8 cellular contexts compared by ENCODE assay signal in the genomic region with DNA sequence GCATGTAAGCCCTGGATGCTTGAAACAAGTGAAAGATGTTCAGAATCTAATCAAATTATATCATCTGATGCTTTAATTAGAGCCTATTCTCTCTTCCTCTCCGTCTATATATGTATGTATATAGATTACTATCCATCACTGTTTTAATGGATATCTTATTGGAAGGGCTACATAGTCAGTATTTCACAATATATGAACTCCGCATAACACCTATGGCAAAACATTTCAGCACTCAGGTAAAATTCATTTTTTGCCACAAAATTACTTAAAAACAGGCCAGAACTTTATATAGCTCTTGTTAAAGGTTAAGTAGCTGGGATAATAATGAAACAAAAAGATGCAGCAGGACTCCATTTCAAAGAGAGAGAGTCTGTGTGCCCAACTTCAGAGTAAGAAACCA. TPM values are rescaled to one million over a fixed set of nuclear protein-coding genes. Genes with fewer than 3 reads are reported as not detected.
DNase-seq lines count a peak whose midpoint lies in the region; ATAC-seq and TF ChIP-seq lines count a peak whose summit lies in the region.

No MANE protein-coding gene starts in this region.

- TF ChIP-seq CTCF in A673 (conservative IDR thresholded peaks at IDR 0.05; ENCODE audit: low read depth, low read length) (no peak), DND-41 (IDR thresholded peaks at IDR 0.05; ENCODE audit: borderline replicate concordance, extremely low read depth, low read length, poor library complexity, severe bottlenecking) (no peak), neural crest cell (conservative IDR thresholded peaks at IDR 0.05) (no peak)

- BruUV-seq in A673 (replicated peaks; lab: Mats Ljungman, UMichigan) = no TSS peak

- H3K4me3 ChIP-seq in A673 (ENCODE audit: low read depth, low read length, poor library complexity, severe bottlenecking) (no peak overlapping the region), DND-41 (ENCODE audit: low read depth in 1 of 2, low read length in 2 of 2) (no peak overlapping the region), HAP-1 (no peak overlapping the region)

- peak overlapping the region; percentile 87 for H3K4me2 ChIP-seq in DND-41 (ENCODE audit: insufficient read depth, low read length)

- ATAC-seq in DND-41 (ENCODE audit: insufficient read depth, low read depth) (no peak), HG02885 (IDR thresholded peaks at IDR 0.05; ENCODE audit: poor library complexity, unreplicated experiment) (no peak), GM21825 (IDR thresholded peaks at IDR 0.05; ENCODE audit: unreplicated experiment) (no peak)
- ATAC-seq in activated T-helper 17 cell treated with anti-CD3 and anti-CD28 coated beads, Interleukin-2, amount 50 U/mL, for 72 hours (replicated peaks) = no peak

- H3K36me3 ChIP-seq in A673 (ENCODE audit: insufficient read depth, low read length, poor library complexity, severe bottlenecking) (peaks cover 9% of the 10 kb centered on the region), DND-41 (ENCODE audit: insufficient read depth, low read length) (peaks cover 25% of the 10 kb centered on the region), HAP-1 (replicated peaks) (peaks cover 12% of the 10 kb centered on the region)

- peaks cover 30% of the 10 kb centered on the region for H3K36me3 Mint-ChIP-seq in activated T-helper 17 cell treated with anti-CD3 and anti-CD28 coated beads, Interleukin-2, amount 50 U/mL, for 72 hours (ENCODE audit: low read depth)
- peaks cover 10% of the 10 kb centered on the region for H3K36me3 Mint-ChIP-seq in neural crest cell (ENCODE audit: low read depth)

- POLR2A ChIA-PET in A673 (lab: Charles Lee; ENCODE audit: low non-redundant PET) = no interaction called here

- H3K9me3 ChIP-seq in A673 (ENCODE audit: low read depth, low read length, poor library complexity, severe bottlenecking) (no peaks in the 10 kb centered on the region), DND-41 (ENCODE audit: insufficient read depth, low read length, severe bottlenecking) (no peaks in the 10 kb centered on the region), HAP-1 (no peaks in the 10 kb centered on the region)

- DNase-seq in A673 (ENCODE audit: low spot score) (no peak), DND-41 (no peak), neural crest cell (ENCODE audit: low read depth, low spot score) (no peak), NCI-H2081 treated with DMSO at 0.1 percent for 48 hours (lab: John Stamatoyannopoulos, UW) (no peak), HAP-1 (ENCODE audit: low spot score in 2 of 2) (no peak)

- H2AFZ ChIP-seq in DND-41 (ENCODE audit: low read depth, low read length) = peak overlapping the region; percentile 39; the same call in 1 of the 2 replicates

- H3K27ac ChIP-seq in A673 (ENCODE audit: low read depth, low read length, poor library complexity, severe bottlenecking) = peak overlapping the region; percentile 97
- no peak overlapping the region for H3K27ac ChIP-seq in DND-41 (ENCODE audit: low read length)

- CTCF ChIA-PET in A673 (lab: Charles Lee) = no interaction called here

- peaks cover 16% of the 10 kb centered on the region for H4K20me1 ChIP-seq in DND-41 (ENCODE audit: insufficient read depth, low read length)

- H3K9ac ChIP-seq in DND-41 (ENCODE audit: low read depth, low read length) = peak overlapping the region; percentile 89; the same call in 1 of the 2 replicates

- H3K27me3 ChIP-seq in A673 (replicated peaks; ENCODE audit: insufficient read depth, low read depth, low read length, poor library complexity) (no peaks in the 10 kb centered on the region), DND-41 (ENCODE audit: insufficient read depth, low read length, poor library complexity) (no peaks in the 10 kb centered on the region), HAP-1 (ENCODE audit: low read depth) (no peaks in the 10 kb centered on the region)

- intact Hi-C loops in A673 (cut with micrococcal nuclease; ENCODE audit: unreplicated experiment) = no loop called here

- H3K4me1 Mint-ChIP-seq in activated T-helper 17 cell treated with anti-CD3 and anti-CD28 coated beads, Interleukin-2, amount 50 U/mL, for 72 hours = peaks cover 8% of the 10 kb centered on the region
- H3K4me1 Mint-ChIP-seq in neural crest cell = peaks cover 35% of the 10 kb centered on the region

- no peaks in the 10 kb centered on the region for H3K9me3 Mint-ChIP-seq in activated T-helper 17 cell treated with anti-CD3 and anti-CD28 coated beads, Interleukin-2, amount 50 U/mL, for 72 hours
- H3K9me3 Mint-ChIP-seq in neural crest cell = no peaks in the 10 kb centered on the region

- H3K27ac Mint-ChIP-seq in activated T-helper 17 cell treated with anti-CD3 and anti-CD28 coated beads, Interleukin-2, amount 50 U/mL, for 72 hours = no peak overlapping the region
- no peak overlapping the region for H3K27ac Mint-ChIP-seq in neural crest cell (ENCODE audit: unreplicated experiment)

- H3K27me3 Mint-ChIP-seq in activated T-helper 17 cell treated with anti-CD3 and anti-CD28 coated beads, Interleukin-2, amount 50 U/mL, for 72 hours = no peaks in the 10 kb centered on the region
- no peaks in the 10 kb centered on the region for H3K27me3 Mint-ChIP-seq in neural crest cell (ENCODE audit: low read depth)

- H3K79me2 ChIP-seq in DND-41 (ENCODE audit: insufficient read depth, low read length) = peaks cover 29% of the 10 kb centered on the region

- peak overlapping the region; percentile 87 for H3K4me3 Mint-ChIP-seq in activated T-helper 17 cell treated with anti-CD3 and anti-CD28 coated beads, Interleukin-2, amount 50 U/mL, for 72 hours
- H3K4me3 Mint-ChIP-seq in neural crest cell = peak overlapping the region; percentile 90

- H3K4me1 ChIP-seq in A673 (ENCODE audit: insufficient read depth, low read length, poor library complexity, severe bottlenecking) = peaks cover 16% of the 10 kb centered on the region
- H3K4me1 ChIP-seq in DND-41 (ENCODE audit: insufficient read depth, low read length) = peaks cover 36% of the 10 kb centered on the region
- H3K4me1 ChIP-seq in HAP-1 = peaks cover 18% of the 10 kb centered on the region

- in situ Hi-C loops in HAP-1 (cut with MboI; ENCODE audit: low sequenced_read_pairs) = no loop called here

RNA-seq across cellular contexts. Expression of gene PJVK, which starts 1.2 kb away (rescaled TPM):
- total RNA-seq in A673 (2021) (1.9 and 2.3 TPM in 2 replicates), neural crest cell (5.8 and 6.2 TPM in 2 replicates)
- total RNA-seq in activated T-helper 17 cell treated with anti-CD3 and anti-CD28 coated beads, Interleukin-2, amount 50 U/mL, for 72 hours = 1 to 10 TPM; 2.3 to 2.4 TPM

RNA-seq across cellular contexts. Expression of gene PRKRA, which starts 1.4 kb away (rescaled TPM):
- total RNA-seq in A673 (2021) (62.6 and 66.4 TPM in 2 replicates), neural crest cell (91.9 and 96.3 TPM in 2 replicates)
- total RNA-seq in activated T-helper 17 cell treated with anti-CD3 and anti-CD28 coated beads, Interleukin-2, amount 50 U/mL, for 72 hours = 10 to 100 TPM; 61.3 to 67.6 TPM

RNA-seq across cellular contexts. Expression of gene FKBP7, which starts 26.1 kb away (rescaled TPM):
- total RNA-seq in A673 (2021) (17.1 and 18.4 TPM in 2 replicates), neural crest cell (25.2 and 28.3 TPM in 2 replicates)
- total RNA-seq in activated T-helper 17 cell treated with anti-CD3 and anti-CD28 coated beads, Interleukin-2, amount 50 U/mL, for 72 hours = 1 to 10 TPM; 1.7 to 2.6 TPM

RNA-seq across cellular contexts. Expression of gene PLEKHA3, which starts 27.9 kb away (rescaled TPM):
- total RNA-seq in A673 (2021) = 26.6 and 27.0 TPM in 2 replicates
- 10 to 100 TPM; 17.9 to 26.4 TPM for total RNA-seq in activated T-helper 17 cell treated with anti-CD3 and anti-CD28 coated beads, Interleukin-2, amount 50 U/mL, for 72 hours
- total RNA-seq in neural crest cell = 22.0 and 23.2 TPM in 2 replicates
